8 cellular contexts compared by ENCODE assay signal in genomic region chrX:107673401-107673800, GRCh38. TPM values are rescaled to one million over a fixed set of nuclear protein-coding genes. Genes with fewer than 3 reads are reported as not detected.
A peak's percentile ranks its signal among the peaks of the same experiment; 100 is the strongest.
DNase-seq lines count a peak whose midpoint lies in the region; ATAC-seq and TF ChIP-seq lines count a peak whose summit lies in the region.

No MANE protein-coding gene starts in this region.

- H3K27ac ChIP-seq in CD4-positive, alpha-beta T cell (ENCODE audit: low read depth, low read length), result peak overlapping the region; percentile 97
- no peak overlapping the region for H3K27ac ChIP-seq in WERI-Rb-1

- H3K9ac ChIP-seq in mucosa of stomach (ENCODE audit: low read length), result peak overlapping the region; percentile 50

- peak overlapping the region; percentile 99 for H3K27ac Mint-ChIP-seq in CD4-positive, alpha-beta T cell
- H3K27ac Mint-ChIP-seq in activated T-helper 1 cell treated with anti-CD3 and anti-CD28 coated beads, Interleukin-12 subunit alpha, Interleukin-12 subunit beta, Interleukin-2, Interleukin-4 antibody, amounts not matched to agents 30 ng/mL and 10 ng/mL and 1 ng/mL, durations not matched to agents 14 hours and 24 hours and 36 hours, result peak overlapping the region; percentile 99

- no peaks in the 10 kb centered on the region for H3K9me3 ChIP-seq in CD4-positive, alpha-beta T cell (ENCODE audit: control insufficient read depth, low read length)
- H3K9me3 ChIP-seq in mucosa of stomach (ENCODE audit: control insufficient read depth, low read length) (no peaks in the 10 kb centered on the region), WERI-Rb-1 (ENCODE audit: severe bottlenecking) (no peaks in the 10 kb centered on the region)

- peaks cover 39% of the 10 kb centered on the region for H3K4me1 ChIP-seq in mucosa of stomach (ENCODE audit: control insufficient read depth, insufficient read depth, low read length)

- POLR2A ChIA-PET in CD4-positive, alpha-beta T cell (lab: Charles Lee), result interaction anchor here (0.5 to 18.0 kb wide), 16 partner anchors 11 to 418 kb away, joined by 3 to 754 read pairs (median 6); partner anchors contain the start of genes ATG4A, MID2, NCBP2L and PRPS1

- no peaks in the 10 kb centered on the region for H3K27me3 ChIP-seq in CD4-positive, alpha-beta T cell (ENCODE audit: control insufficient read depth, insufficient read depth, low read length)
- H3K27me3 ChIP-seq in mucosa of stomach (ENCODE audit: control insufficient read depth, insufficient read depth, low read length), result no peaks in the 10 kb centered on the region
- H3K27me3 ChIP-seq in WERI-Rb-1 (ENCODE audit: insufficient read depth, low read depth, severe bottlenecking), result peaks cover 13% of the 10 kb centered on the region

- H3K27me3 Mint-ChIP-seq in CD4-positive, alpha-beta T cell, result no peaks in the 10 kb centered on the region
- H3K27me3 Mint-ChIP-seq in activated T-helper 1 cell treated with anti-CD3 and anti-CD28 coated beads, Interleukin-12 subunit alpha, Interleukin-12 subunit beta, Interleukin-2, Interleukin-4 antibody, amounts not matched to agents 30 ng/mL and 10 ng/mL and 1 ng/mL, durations not matched to agents 14 hours and 24 hours and 36 hours (ENCODE audit: insufficient read depth), result no peaks in the 10 kb centered on the region

- intact Hi-C loops in CD4-positive, alpha-beta T cell (cut with DNase I, micrococcal nuclease), result loop anchor here (1.0 kb wide), 2 partner anchors 44 to 103 kb away; no protein-coding TSS in a partner anchor
- intact Hi-C loops in activated T-helper 1 cell treated with anti-CD3 and anti-CD28 coated beads, Interleukin-12 subunit alpha, Interleukin-12 subunit beta, Interleukin-2, Interleukin-4 antibody, amounts not matched to agents 30 ng/mL and 10 ng/mL and 1 ng/mL, durations not matched to agents 14 hours and 24 hours and 36 hours (cut with micrococcal nuclease), result loop anchor here (1.0 to 5.0 kb wide), 6 partner anchors 14 to 221 kb away; partner anchors contain the start of genes MID2, NCBP2L and PRPS1

- CTCF ChIA-PET in CD4-positive, alpha-beta T cell (lab: Charles Lee), result interaction anchor here (0.8 to 8.0 kb wide), 17 partner anchors 9 to 104 kb away, joined by 3 to 261 read pairs (median 7); partner anchors contain the start of genes NCBP2L, PRPS1 and TSC22D3

- peak overlapping the region; percentile 87 for H3K4me3 Mint-ChIP-seq in CD4-positive, alpha-beta T cell
- peak overlapping the region; percentile 53 for H3K4me3 Mint-ChIP-seq in activated T-helper 1 cell treated with anti-CD3 and anti-CD28 coated beads, Interleukin-12 subunit alpha, Interleukin-12 subunit beta, Interleukin-2, Interleukin-4 antibody, amounts not matched to agents 30 ng/mL and 10 ng/mL and 1 ng/mL, durations not matched to agents 14 hours and 24 hours and 36 hours

- peaks cover 55% of the 10 kb centered on the region for H3K4me1 Mint-ChIP-seq in CD4-positive, alpha-beta T cell (ENCODE audit: low read depth)
- H3K4me1 Mint-ChIP-seq in activated T-helper 1 cell treated with anti-CD3 and anti-CD28 coated beads, Interleukin-12 subunit alpha, Interleukin-12 subunit beta, Interleukin-2, Interleukin-4 antibody, amounts not matched to agents 30 ng/mL and 10 ng/mL and 1 ng/mL, durations not matched to agents 14 hours and 24 hours and 36 hours (ENCODE audit: low read depth), result peaks cover 50% of the 10 kb centered on the region

- no peaks in the 10 kb centered on the region for H3K9me3 Mint-ChIP-seq in CD4-positive, alpha-beta T cell
- H3K9me3 Mint-ChIP-seq in activated T-helper 1 cell treated with anti-CD3 and anti-CD28 coated beads, Interleukin-12 subunit alpha, Interleukin-12 subunit beta, Interleukin-2, Interleukin-4 antibody, amounts not matched to agents 30 ng/mL and 10 ng/mL and 1 ng/mL, durations not matched to agents 14 hours and 24 hours and 36 hours, result no peaks in the 10 kb centered on the region

- no peaks in the 10 kb centered on the region for H3K36me3 ChIP-seq in mucosa of stomach (ENCODE audit: control insufficient read depth, insufficient read depth, low read length)
- H3K36me3 ChIP-seq in WERI-Rb-1, result no peaks in the 10 kb centered on the region

- DNase-seq in CD4-positive, alpha-beta T cell, result no peak
- DNase-seq in activated T-helper 1 cell treated with anti-CD3 and anti-CD28 coated beads, Interleukin-12 subunit alpha, Interleukin-12 subunit beta, Interleukin-2, Interleukin-4 antibody, amounts not matched to agents 30 ng/mL and 10 ng/mL and 1 ng/mL, durations not matched to agents 14 hours and 24 hours and 36 hours (ENCODE audit: low spot score), result no peak
- DNase-seq in WERI-Rb-1, result no peak

- ATAC-seq in CD4-positive, alpha-beta T cell (ENCODE audit: poor library complexity), result peak; percentile 5
- ATAC-seq in HG02610 (IDR thresholded peaks at IDR 0.05; ENCODE audit: unreplicated experiment) (peak; percentile 0), HG03039 (IDR thresholded peaks at IDR 0.05; ENCODE audit: unreplicated experiment) (no peak), GM19023 (IDR thresholded peaks at IDR 0.05; ENCODE audit: unreplicated experiment) (no peak), HG02852 (IDR thresholded peaks at IDR 0.05; ENCODE audit: unreplicated experiment) (no peak)

- H3K4me3 ChIP-seq in mucosa of stomach (ENCODE audit: low read length) (no peak overlapping the region), WERI-Rb-1 (ENCODE audit: low read depth, low read length) (no peak overlapping the region)

- peaks cover 5% of the 10 kb centered on the region for H3K36me3 Mint-ChIP-seq in CD4-positive, alpha-beta T cell (ENCODE audit: low read depth)
- H3K36me3 Mint-ChIP-seq in activated T-helper 1 cell treated with anti-CD3 and anti-CD28 coated beads, Interleukin-12 subunit alpha, Interleukin-12 subunit beta, Interleukin-2, Interleukin-4 antibody, amounts not matched to agents 30 ng/mL and 10 ng/mL and 1 ng/mL, durations not matched to agents 14 hours and 24 hours and 36 hours (ENCODE audit: low read depth), result peaks cover 1% of the 10 kb centered on the region

- no peak for TF ChIP-seq CTCF in CD4-positive, alpha-beta T cell (IDR thresholded peaks at IDR 0.05)
- no peak for TF ChIP-seq CTCF in WERI-Rb-1 (IDR thresholded peaks at IDR 0.05; ENCODE audit: low read depth, low read length)

RNA-seq across cellular contexts. Expression of gene PRPS1, which starts 45.1 kb away (rescaled TPM):
- total RNA-seq in CD4-positive, alpha-beta T cell, result 10 to 100 TPM; 66.5 to 70.4 TPM
- 97.9 and 101 TPM in 2 replicates for total RNA-seq in activated T-helper 1 cell treated with anti-CD3 and anti-CD28 coated beads, Interleukin-12 subunit alpha, Interleukin-12 subunit beta, Interleukin-2, Interleukin-4 antibody, amounts not matched to agents 30 ng/mL and 10 ng/mL and 1 ng/mL, durations not matched to agents 14 hours and 24 hours and 36 hours

Comparison
In these comparisons a context has a peak if more than half of its experiments do, and no peak if none do; other contexts are left out.
1. ATAC-seq: peak in CD4-positive, alpha-beta T cell (single experiment) and HG02610 (single experiment); none in HG03039 (single experiment), GM19023 (single experiment) and HG02852 (single experiment).